Comparison of ENCODE assay signal across 20 cellular contexts in genomic region chr4:136992032-136992431, GRCh38.
"Had no signal": no experiment of that assay in that cellular context is flagged by ENCODE, and none has a peak within 500 bp of the region (broad histone marks: within the 10 kb centered on the region; RNA-seq: fewer than 3 reads in every experiment).

No MANE protein-coding gene starts in this region.

- H3K36me3 Mint-ChIP-seq: naive thymus-derived CD4-positive, alpha-beta T cell had no signal

- H3K27ac Mint-ChIP-seq: naive thymus-derived CD4-positive, alpha-beta T cell; nephron progenitor cell had no signal

- H3K4me3 Mint-ChIP-seq: naive thymus-derived CD4-positive, alpha-beta T cell; nephron progenitor cell had no signal

- DNase-seq: colonic mucosa; effector CD4-positive, alpha-beta T cell; gastrocnemius medialis; heart right ventricle; kidney glomerular epithelial cell; naive thymus-derived CD4-positive, alpha-beta T cell; nephron progenitor cell; posterior cingulate gyrus; sigmoid colon; stimulated activated CD4-positive, alpha-beta T cell treated with anti-CD3 and anti-CD28 coated beads, Interleukin-2, amount 100 ng/mL, for 24 hours; stimulated activated CD4-positive, alpha-beta T cell treated with anti-CD3 and anti-CD28 coated beads, Interleukin-4, amount 100 ng/mL, for 4 hours; stimulated activated naive CD4-positive, alpha-beta T cell; stomach; substantia nigra; transverse colon had no signal

- H3K27ac ChIP-seq: colonic mucosa, gastrocnemius medialis, heart right ventricle, neutrophil, right atrium auricular region, sigmoid colon, skin epidermis, stomach, thoracic aorta, transverse colon had no signal

- H3K27me3 ChIP-seq: colonic mucosa, gastrocnemius medialis, heart right ventricle, neutrophil, right atrium auricular region, sigmoid colon, stomach, transverse colon had no signal

- H3K4me1 Mint-ChIP-seq: nephron progenitor cell had no signal

- H3K4me3 ChIP-seq: colonic mucosa, gastrocnemius medialis, heart right ventricle, right atrium auricular region, sigmoid colon, skin epidermis, stomach, thoracic aorta, transverse colon had no signal

- H3K27me3 Mint-ChIP-seq: naive thymus-derived CD4-positive, alpha-beta T cell had no signal

- H3K9me3 ChIP-seq: colonic mucosa, gastrocnemius medialis, neutrophil, sigmoid colon, thoracic aorta, transverse colon had no signal

- H3K4me1 ChIP-seq: colonic mucosa, gastrocnemius medialis, heart right ventricle, right atrium auricular region, sigmoid colon, stomach, transverse colon had no signal

- H3K36me3 ChIP-seq: colonic mucosa, gastrocnemius medialis, heart right ventricle, neutrophil, right atrium auricular region, sigmoid colon, stomach, thoracic aorta, transverse colon had no signal

- ATAC-seq: esophagus mucosa; gastrocnemius medialis; heart right ventricle; naive thymus-derived CD4-positive, alpha-beta T cell had no signal

- H3K9me3 Mint-ChIP-seq: nephron progenitor cell had no signal
